In the genomic region with DNA sequence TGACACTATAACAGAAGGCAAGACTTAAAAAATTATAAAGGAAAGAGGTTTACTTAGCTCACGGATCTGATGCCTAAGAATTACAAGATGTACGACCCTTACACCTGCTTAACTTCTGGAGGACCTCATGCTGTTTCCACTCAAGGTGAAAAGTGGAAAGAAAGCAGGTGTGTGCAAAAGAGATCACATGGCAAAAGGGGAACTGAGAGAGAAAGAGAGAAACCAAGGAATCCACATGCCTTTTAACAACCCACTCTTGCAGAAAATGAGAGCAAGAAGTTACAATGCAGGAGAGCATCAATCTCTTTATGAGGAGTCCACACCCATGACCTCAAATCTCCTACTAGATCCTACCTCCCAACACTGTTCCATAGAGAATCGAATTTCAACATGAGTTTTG, we compare ENCODE assay signal across 22 cellular contexts.
DNase-seq lines count a peak whose midpoint lies in the region; FAIRE-seq and TF ChIP-seq lines count a peak whose summit lies in the region.
"Had no signal": no experiment of that assay in that cellular context is flagged by ENCODE, and none has a peak within 500 bp of the region (broad histone marks: within the 10 kb centered on the region; RNA-seq: fewer than 3 reads in every experiment).

No MANE protein-coding gene starts in this region.

- H3K4me1 ChIP-seq in BLaER1 (peaks cover 25% of the 10 kb centered on the region), ascending aorta (no peaks in the 10 kb centered on the region), osteoblast (ENCODE audit: insufficient read depth, low read length) (no peaks in the 10 kb centered on the region)
- H3K4me1 ChIP-seq: A549, BE2C, Caco-2 had no signal

- H3K36me3 ChIP-seq in BLaER1 (no peaks in the 10 kb centered on the region), ascending aorta (no peaks in the 10 kb centered on the region), osteoblast (ENCODE audit: insufficient read depth, low read length) (no peaks in the 10 kb centered on the region)
- H3K36me3 ChIP-seq: BE2C had no signal

- no peaks in the 10 kb centered on the region for H3K79me2 ChIP-seq in osteoblast (ENCODE audit: insufficient read depth, low read length)

- H3K9ac ChIP-seq in BLaER1, result no peak overlapping the region

- H3K4me2 ChIP-seq in BLaER1 (peak overlapping the region; percentile 33; the same call in 1 of the 2 replicates), osteoblast (ENCODE audit: insufficient read depth, low read length) (no peak overlapping the region)
- H3K4me2 ChIP-seq: A549 had no signal

- H3K4me3 ChIP-seq in BLaER1, result no peak overlapping the region
- no peak overlapping the region for H3K4me3 ChIP-seq in ascending aorta
- no peak overlapping the region for H3K4me3 ChIP-seq in osteoblast (ENCODE audit: insufficient read depth, low read length)
- H3K4me3 ChIP-seq: A549 had no signal

- H3K27ac ChIP-seq in BLaER1, result no peak overlapping the region
- H3K27ac ChIP-seq in ascending aorta, result no peak overlapping the region
- H3K27ac ChIP-seq in osteoblast (ENCODE audit: low read depth, low read length), result no peak overlapping the region
- H3K27ac ChIP-seq: A549 had no signal

- intact Hi-C loops in ascending aorta (cut with DNase I), result no loop called here

- DNase-seq in GM12891 (ENCODE audit: insufficient read length, low spot score) (no peak), RPMI8226 (peak; percentile 13), ascending aorta (ENCODE audit: low spot score in 2 of 2) (no peak), osteoblast (ENCODE audit: insufficient read length, low spot score, missing footprints) (no peak)
- no peak for DNase-seq in stimulated activated CD4-positive, alpha-beta T cell treated with anti-CD3 and anti-CD28 coated beads, Interleukin-12 subunit alpha, Interleukin-12 subunit beta, amount 100 ng/mL, for 4 hours
- DNase-seq: 8988T; ACHN; AML-193; BE2C; C1 segment of cervical spinal cord; Caco-2; CD4-positive, CD25-positive, alpha-beta regulatory T cell; CD8-positive, alpha-beta T cell; DMS153; EL; GDM1; GOT3; HCEC 1CT had no signal

- no peak for TF ChIP-seq POLR2A in GM12891 (IDR thresholded peaks at IDR 0.05; ENCODE audit: low read depth, low read length)

- FAIRE-seq in GM12891 (lab: Jason Lieb, UNC), result no peak
- FAIRE-seq: A549, GM12892, H54 had no signal

- H4K20me1 ChIP-seq in BLaER1 (no peaks in the 10 kb centered on the region), osteoblast (ENCODE audit: insufficient read depth, low read length) (no peaks in the 10 kb centered on the region)

- H3K27me3 ChIP-seq in BLaER1, result no peaks in the 10 kb centered on the region
- no peaks in the 10 kb centered on the region for H3K27me3 ChIP-seq in ascending aorta
- no peaks in the 10 kb centered on the region for H3K27me3 ChIP-seq in osteoblast (ENCODE audit: insufficient read depth, low read length)
- H3K27me3 ChIP-seq: BE2C had no signal

- H3K9me3 ChIP-seq in BLaER1 (no peaks in the 10 kb centered on the region), ascending aorta (no peaks in the 10 kb centered on the region), osteoblast (ENCODE audit: low read depth, low read length) (no peaks in the 10 kb centered on the region)
- H3K9me3 ChIP-seq: BE2C, Caco-2 had no signal

- no peak overlapping the region for H2AFZ ChIP-seq in osteoblast (ENCODE audit: low read length)

- TF ChIP-seq CTCF in ascending aorta (IDR thresholded peaks at IDR 0.05) (no peak), osteoblast (IDR thresholded peaks at IDR 0.05; ENCODE audit: extremely low read depth, low read depth, low read length) (no peak)

TF ChIP-seq in GM12891, 5 proteins besides CTCF, POLR2A, EP300 and RAD21:
- TF ChIP-seq SPI1 (IDR thresholded peaks at IDR 0.05; ENCODE audit: low read depth, low read length) (peak; percentile 75), POLR2AphosphoS5 (IDR thresholded peaks at IDR 0.05; ENCODE audit: low read depth, low read length) (no peak), TAF1 (IDR thresholded peaks at IDR 0.05; ENCODE audit: low read depth, low read length) (no peak), POU2F2 (IDR thresholded peaks at IDR 0.05; ENCODE audit: low read depth, low read length) (no peak), PAX5 (IDR thresholded peaks at IDR 0.05; ENCODE audit: insufficient read depth, low read length, severe bottlenecking) (no peak)
